8 cellular contexts compared by ENCODE assay signal in the genomic region with DNA sequence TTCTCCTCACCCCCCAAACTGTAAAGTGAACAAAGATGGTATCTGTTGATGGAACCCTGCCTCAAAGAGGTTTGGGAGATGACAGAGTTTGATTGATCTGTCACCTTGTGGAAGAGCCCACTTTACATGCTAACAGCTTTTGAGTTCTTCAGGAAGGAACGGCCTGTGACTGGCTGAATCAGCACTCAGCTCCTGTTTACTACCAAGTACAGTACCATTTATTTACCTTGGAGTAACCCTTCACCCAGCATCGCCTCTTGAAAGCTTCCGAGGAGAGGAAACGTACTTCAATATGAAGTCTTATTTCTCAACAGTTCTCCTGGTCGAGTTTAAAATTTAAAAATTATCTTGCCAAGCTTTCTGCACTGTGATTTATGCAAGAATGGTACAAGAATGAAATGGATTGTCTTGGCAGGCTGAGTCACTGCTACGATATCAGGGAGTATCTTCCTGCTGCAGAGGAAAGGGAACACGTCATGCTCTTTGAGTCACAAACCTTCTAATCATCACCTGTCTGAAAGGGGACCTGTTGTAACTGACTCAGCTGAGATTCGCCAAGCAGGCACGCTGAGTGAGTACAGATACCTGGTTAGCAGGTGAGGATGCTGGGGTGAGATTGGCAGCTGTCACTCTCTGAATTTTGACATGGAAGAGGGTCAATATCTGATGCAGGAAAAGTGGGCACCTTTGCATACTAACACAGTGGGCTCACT. TPM values are rescaled to one million over a fixed set of nuclear protein-coding genes. Genes with fewer than 3 reads are reported as not detected.
DNase-seq lines count a peak whose midpoint lies in the region; ATAC-seq, FAIRE-seq and TF ChIP-seq lines count a peak whose summit lies in the region.

No MANE protein-coding gene starts in this region.

- peak; percentile 64 to 86 for ATAC-seq in lower lobe of right lung
- ATAC-seq in HG02642 (IDR thresholded peaks at IDR 0.05; ENCODE audit: poor library complexity, unreplicated experiment), result no peak
- no peak for ATAC-seq in GM18519 (IDR thresholded peaks at IDR 0.05; ENCODE audit: low FRiP score, unreplicated experiment)

- TF ChIP-seq CTCF in bronchial epithelial cell (IDR thresholded peaks at IDR 0.05; ENCODE audit: insufficient read depth, low read length, severe bottlenecking) (no peak), lower lobe of right lung (IDR thresholded peaks at IDR 0.05) (no peak)

- peak; percentile 98 for FAIRE-seq in bronchial epithelial cell (lab: Jason Lieb, UNC)

- H3K4me3 ChIP-seq in bronchial epithelial cell (ENCODE audit: low read depth, low read length), result no peak overlapping the region
- H3K4me3 ChIP-seq in lower lobe of right lung, result no peak overlapping the region

- H3K27me3 ChIP-seq in bronchial epithelial cell (ENCODE audit: control insufficient read depth, insufficient read depth, low read length), result no peaks in the 10 kb centered on the region
- H3K27me3 ChIP-seq in lower lobe of right lung (ENCODE audit: low read depth), result no peaks in the 10 kb centered on the region

- H3K36me3 ChIP-seq in bronchial epithelial cell (ENCODE audit: control insufficient read depth, insufficient read depth, low read length), result no peaks in the 10 kb centered on the region
- H3K36me3 ChIP-seq in lower lobe of right lung, result no peaks in the 10 kb centered on the region

- H3K4me1 ChIP-seq in lower lobe of right lung, result peaks cover 34% of the 10 kb centered on the region

- DNase-seq in AG08395 (ENCODE audit: low spot score) (peak; percentile 68), HT-29 (ENCODE audit: low spot score) (peak; percentile 82), bronchial epithelial cell (ENCODE audit: low read depth) (peak; percentile 100), lower lobe of right lung (no peak), cortex of kidney (lab: John Stamatoyannopoulos, UW) (no peak), NCI-H69 (lab: John Stamatoyannopoulos, UW) (no peak)

- H3K27ac ChIP-seq in lower lobe of right lung, result no peak overlapping the region

- intact Hi-C loops in lower lobe of right lung (cut with DNase I), result no loop called here

- H3K9me3 ChIP-seq in lower lobe of right lung, result no peaks in the 10 kb centered on the region

RNA-seq across cellular contexts. Expression of gene KLF6, which starts 30.1 kb away (rescaled TPM):
- total RNA-seq in HT-29 (2014; rRNA removed; shearing (Covaris generic)), result 155 and 182 TPM in 2 replicates
- total RNA-seq in bronchial epithelial cell, result 49.7 and 70.6 TPM in 2 replicates
- 242 TPM for total RNA-seq in lower lobe of right lung

Comparison
In these comparisons a context has a peak if more than half of its experiments do, and no peak if none do; other contexts are left out.
1. DNase-seq: peak in AG08395 (single experiment), HT-29 (single experiment) and bronchial epithelial cell (single experiment); none in lower lobe of right lung (single experiment), cortex of kidney (single experiment) and NCI-H69 (single experiment).
2. ATAC-seq: peak in lower lobe of right lung (2 of 2); none in HG02642 (single experiment) and GM18519 (single experiment).